In genomic region chr11:69232821-69233760, GRCh38 we compare ENCODE assay signal across 14 cellular contexts.
"Had no signal": no experiment of that assay in that cellular context is flagged by ENCODE, and none has a peak within 500 bp of the region (broad histone marks: within the 10 kb centered on the region; RNA-seq: fewer than 3 reads in every experiment).

No MANE protein-coding gene starts in this region.

- H3K4me1 Mint-ChIP-seq: activated CD4-positive, alpha-beta T cell treated with anti-CD3 and anti-CD28 coated beads, Interleukin-2, amount 10 ng/mL, durations not matched to agents 7 days and 5 days had no signal

- H3K36me3 ChIP-seq: lower lobe of right lung, prostate gland, thyroid gland had no signal

- H3K4me1 ChIP-seq: lower lobe of right lung, prostate gland, thyroid gland had no signal

- DNase-seq: activated CD4-positive, alpha-beta T cell treated with anti-CD3 and anti-CD28 coated beads, Interleukin-2, amount 10 ng/mL, durations not matched to agents 7 days and 5 days; activated CD4-positive, CD25-positive, alpha-beta regulatory T cell; activated naive CD4-positive, alpha-beta T cell treated with Interleukin-2 at 50 U/mL for 16 hours; central memory CD4-positive, alpha-beta T cell; kidney glomerular epithelial cell; lower lobe of right lung; midbrain; stimulated activated CD4-positive, alpha-beta T cell treated with anti-CD3 and anti-CD28 coated beads, Interleukin-4, amount 100 ng/mL, for 1 hour; stimulated activated CD8-positive, alpha-beta memory T cell treated with anti-CD3 and anti-CD28 coated beads, Interleukin-4, amount 100 ng/mL, for 48 hours; T-helper 2 cell; thyroid gland had no signal

- H3K4me3 Mint-ChIP-seq: activated CD4-positive, alpha-beta T cell treated with anti-CD3 and anti-CD28 coated beads, Interleukin-2, amount 10 ng/mL, durations not matched to agents 7 days and 5 days; stimulated activated naive CD8-positive, alpha-beta T cell treated with anti-CD3 and anti-CD28 coated beads, Interleukin-15, Interleukin-2, amounts not matched to agents 100 ng/mL and 50 ng/mL, for 24 hours had no signal

- H3K4me3 ChIP-seq: hepatocyte, lower lobe of right lung, prostate gland, thyroid gland had no signal

- H3K9me3 ChIP-seq: lower lobe of right lung, prostate gland, thyroid gland had no signal

- ATAC-seq: lower lobe of right lung had no signal

- H3K27me3 ChIP-seq: hepatocyte, thyroid gland had no signal

- H3K27ac Mint-ChIP-seq: activated CD4-positive, alpha-beta T cell treated with anti-CD3 and anti-CD28 coated beads, Interleukin-2, amount 10 ng/mL, durations not matched to agents 7 days and 5 days; stimulated activated naive CD8-positive, alpha-beta T cell treated with anti-CD3 and anti-CD28 coated beads, Interleukin-15, Interleukin-2, amounts not matched to agents 100 ng/mL and 50 ng/mL, for 24 hours had no signal

- H3K9me3 Mint-ChIP-seq: activated CD4-positive, alpha-beta T cell treated with anti-CD3 and anti-CD28 coated beads, Interleukin-2, amount 10 ng/mL, durations not matched to agents 7 days and 5 days; stimulated activated naive CD8-positive, alpha-beta T cell treated with anti-CD3 and anti-CD28 coated beads, Interleukin-15, Interleukin-2, amounts not matched to agents 100 ng/mL and 50 ng/mL, for 24 hours had no signal

- H3K27ac ChIP-seq: hepatocyte, lower lobe of right lung, prostate gland, thyroid gland had no signal
